In genomic region chr11:128022007-128022368, GRCh38 we compare ENCODE assay signal across 12 cellular contexts.
A peak's percentile ranks its signal among the peaks of the same experiment; 100 is the strongest.
DNase-seq lines count a peak whose midpoint lies in the region; ATAC-seq and TF ChIP-seq lines count a peak whose summit lies in the region.
"Had no signal": no experiment of that assay in that cellular context is flagged by ENCODE, and none has a peak within 500 bp of the region (broad histone marks: within the 10 kb centered on the region; RNA-seq: fewer than 3 reads in every experiment).

No MANE protein-coding gene starts in this region.

- intact Hi-C loops in esophagus muscularis mucosa (cut with DNase I): no loop called here
- intact Hi-C loops in testis (cut with DNase I; ENCODE audit: low total_unique reads): no loop called here

- H3K4me3 ChIP-seq in CD4-positive, CD25-positive, alpha-beta regulatory T cell (ENCODE audit: low read depth, low read length): no peak overlapping the region
- no peak overlapping the region for H3K4me3 ChIP-seq in esophagus muscularis mucosa
- no peak overlapping the region for H3K4me3 ChIP-seq in testis
- no peak overlapping the region for H3K4me3 ChIP-seq in suprapubic skin
- H3K4me3 ChIP-seq: colonic mucosa, K562 had no signal

- peaks cover 0 to 7% (median 4%) of the 10 kb centered on the region in 4 donors for H3K4me1 Mint-ChIP-seq in CD4-positive, CD25-positive, alpha-beta regulatory T cell

- no peaks in the 10 kb centered on the region for H3K36me3 Mint-ChIP-seq in CD4-positive, CD25-positive, alpha-beta regulatory T cell

- H3K27me3 ChIP-seq in CD4-positive, CD25-positive, alpha-beta regulatory T cell (ENCODE audit: control insufficient read depth, insufficient read depth, low read length): peaks cover 2% of the 10 kb centered on the region
- peaks cover 0 to 10% (median 0%) of the 10 kb centered on the region in 4 donors for H3K27me3 ChIP-seq in esophagus muscularis mucosa
- H3K27me3 ChIP-seq in testis: no peaks in the 10 kb centered on the region
- no peaks in the 10 kb centered on the region for H3K27me3 ChIP-seq in suprapubic skin
- H3K27me3 ChIP-seq: colonic mucosa had no signal

- no CpG with 5 or more reads among the region's 3 CpGs for whole genome bisulfite sequencing in esophagus muscularis mucosa
- 73 to 91% methylated on average over 3 of the region's 3 CpGs for WGBS in testis, 2 donors
- 73% methylated on average over 3 of the region's 3 CpGs for WGBS in suprapubic skin

- no peak for TF ChIP-seq EP300 in esophagus muscularis mucosa (IDR thresholded peaks at IDR 0.05)
- TF ChIP-seq EP300 in suprapubic skin (IDR thresholded peaks at IDR 0.05): no peak

- peak; percentile 82 to 89 for ATAC-seq in CD4-positive, CD25-positive, alpha-beta regulatory T cell (ENCODE audit: low read depth in 2 of 2)
- ATAC-seq in GM21390 (IDR thresholded peaks at IDR 0.05; ENCODE audit: unreplicated experiment): peak; percentile 64
- no peak for ATAC-seq in HG03045 (IDR thresholded peaks at IDR 0.05; ENCODE audit: unreplicated experiment)
- ATAC-seq: K562 had no signal

- H3K27ac ChIP-seq in CD4-positive, CD25-positive, alpha-beta regulatory T cell (ENCODE audit: insufficient read depth, low read length, poor library complexity, severe bottlenecking): peak overlapping the region; percentile 18
- H3K27ac ChIP-seq in esophagus muscularis mucosa (replicated peaks in 1 of 4): no peak overlapping the region
- no peak overlapping the region for H3K27ac ChIP-seq in testis
- no peak overlapping the region for H3K27ac ChIP-seq in suprapubic skin
- H3K27ac ChIP-seq: colonic mucosa had no signal

- DNase-seq in CD4-positive, CD25-positive, alpha-beta regulatory T cell: peak in 2 of 3 donors; percentile 22 to 76
- DNase-seq in M059J (ENCODE audit: low read depth) (peak; percentile 66), esophagus muscularis mucosa (ENCODE audit: extremely low spot score) (peak; percentile 81), testis (no peak), iPS-NIHi11 (ENCODE audit: low spot score) (no peak), suprapubic skin (ENCODE audit: low spot score in 2 of 2) (no peak)
- DNase-seq: colonic mucosa; hypothalamus; stimulated activated CD4-positive, alpha-beta T cell treated with anti-CD3 and anti-CD28 coated beads, Interleukin-2, amount 100 ng/mL, for 48 hours had no signal

- TF ChIP-seq POLR2A in esophagus muscularis mucosa (IDR thresholded peaks at IDR 0.05; ENCODE audit: low read depth) (no peak), testis (IDR thresholded peaks at IDR 0.05) (no peak), suprapubic skin (IDR thresholded peaks at IDR 0.05) (no peak)

- no peaks in the 10 kb centered on the region for H3K36me3 ChIP-seq in CD4-positive, CD25-positive, alpha-beta regulatory T cell (ENCODE audit: control insufficient read depth, insufficient read depth, low read length)
- H3K36me3 ChIP-seq in esophagus muscularis mucosa (no peaks in the 10 kb centered on the region), testis (ENCODE audit: low read depth, missing control alignments) (no peaks in the 10 kb centered on the region), suprapubic skin (no peaks in the 10 kb centered on the region)
- H3K36me3 ChIP-seq: colonic mucosa had no signal

- peaks cover 11% of the 10 kb centered on the region for H3K4me1 ChIP-seq in CD4-positive, CD25-positive, alpha-beta regulatory T cell (ENCODE audit: control insufficient read depth, insufficient read depth, low read length, poor library complexity, severe bottlenecking)
- H3K4me1 ChIP-seq in esophagus muscularis mucosa (no peaks in the 10 kb centered on the region), testis (no peaks in the 10 kb centered on the region), suprapubic skin (no peaks in the 10 kb centered on the region)
- H3K4me1 ChIP-seq: colonic mucosa had no signal

- H3K9me3 Mint-ChIP-seq in CD4-positive, CD25-positive, alpha-beta regulatory T cell: no peaks in the 10 kb centered on the region

- peak overlapping the region in 1 of 3 donors; percentile 28 for H3K27ac Mint-ChIP-seq in CD4-positive, CD25-positive, alpha-beta regulatory T cell

- peaks cover 5% of the 10 kb centered on the region for H3K27me3 Mint-ChIP-seq in CD4-positive, CD25-positive, alpha-beta regulatory T cell

- H3K4me3 Mint-ChIP-seq in CD4-positive, CD25-positive, alpha-beta regulatory T cell: no peak overlapping the region

- no peak for TF ChIP-seq CTCF in esophagus muscularis mucosa (IDR thresholded peaks at IDR 0.05)
- no peak for TF ChIP-seq CTCF in testis (IDR thresholded peaks at IDR 0.05)
- TF ChIP-seq CTCF in suprapubic skin (IDR thresholded peaks at IDR 0.05): no peak

- H3K9me3 ChIP-seq in CD4-positive, CD25-positive, alpha-beta regulatory T cell (ENCODE audit: control insufficient read depth in 2 of 2, low read length in 2 of 2): no peaks in the 10 kb centered on the region
- H3K9me3 ChIP-seq in esophagus muscularis mucosa (no peaks in the 10 kb centered on the region), testis (no peaks in the 10 kb centered on the region), suprapubic skin (no peaks in the 10 kb centered on the region)
- H3K9me3 ChIP-seq: colonic mucosa had no signal

Comparison
In these comparisons a context has a peak if more than half of its experiments do, and no peak if none do; other contexts are left out.
1. DNase-seq: peak in CD4-positive, CD25-positive, alpha-beta regulatory T cell (2 of 3), M059J (single experiment) and esophagus muscularis mucosa (single experiment); none in testis (single experiment), iPS-NIHi11 (single experiment) and suprapubic skin (0 of 2).